In the genomic region with DNA sequence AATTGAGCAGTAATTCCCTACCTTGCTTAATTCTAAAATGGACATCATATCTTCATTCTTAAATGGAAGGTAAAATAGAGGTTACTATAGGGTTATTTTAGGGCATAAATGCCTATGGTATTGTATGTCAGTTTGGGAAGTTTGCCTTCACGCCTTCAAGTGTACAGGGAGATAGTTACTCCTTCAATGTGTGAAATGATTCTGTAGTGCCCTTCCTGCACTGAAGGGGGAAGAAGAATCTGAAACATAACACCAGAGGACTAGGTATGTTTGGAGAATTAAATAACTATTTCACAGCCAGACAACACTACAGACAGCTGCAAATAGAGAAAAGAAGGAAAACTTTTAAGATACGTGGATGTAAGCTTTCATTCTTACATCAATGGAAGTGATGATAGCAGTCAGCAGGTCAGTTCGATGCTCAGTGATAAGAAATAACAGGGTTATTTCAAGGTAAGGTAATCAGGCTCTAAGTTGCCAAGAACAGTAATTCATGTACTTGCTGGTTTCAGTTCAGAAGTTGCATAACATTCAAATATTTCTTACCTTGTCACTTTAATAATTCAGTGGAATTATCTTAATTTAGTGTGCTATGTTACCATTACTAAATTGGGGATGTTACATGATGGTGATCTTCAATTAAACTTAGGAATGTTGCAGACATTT, we compare ENCODE assay signal across 14 cellular contexts. TPM values are rescaled to one million over a fixed set of nuclear protein-coding genes. Genes with fewer than 3 reads are reported as not detected.
DNase-seq lines count a peak whose midpoint lies in the region; ATAC-seq and TF ChIP-seq lines count a peak whose summit lies in the region.
"Had no signal": no experiment of that assay in that cellular context is flagged by ENCODE, and none has a peak within 500 bp of the region (broad histone marks: within the 10 kb centered on the region; RNA-seq: fewer than 3 reads in every experiment).

No MANE protein-coding gene starts in this region.

- H3K9ac ChIP-seq in endodermal cell (ENCODE audit: extremely low read depth, low read length, poor library complexity, severe bottlenecking), result no peak overlapping the region
- no peak overlapping the region for H3K9ac ChIP-seq in trophoblast cell (ENCODE audit: low read length)

- no peaks in the 10 kb centered on the region for H3K9me3 ChIP-seq in endodermal cell (ENCODE audit: control insufficient read depth, low read length)
- H3K9me3 ChIP-seq in trophoblast cell (ENCODE audit: insufficient read depth, low read depth, low read length), result no peaks in the 10 kb centered on the region
- H3K9me3 ChIP-seq: ascending aorta, testis had no signal

- H3K27ac Mint-ChIP-seq in endodermal cell, result no peak overlapping the region
- H3K27ac Mint-ChIP-seq: naive thymus-derived CD8-positive, alpha-beta T cell had no signal

- peak overlapping the region; percentile 10 for H3K4ac ChIP-seq in trophoblast cell (ENCODE audit: low read depth, low read length)

- no peak overlapping the region for H3K14ac ChIP-seq in trophoblast cell (ENCODE audit: low read length)

- no peak overlapping the region for H2BK5ac ChIP-seq in trophoblast cell (ENCODE audit: low read depth, low read length, poor library complexity)

- H3K4me1 Mint-ChIP-seq in endodermal cell, result peaks cover 30% of the 10 kb centered on the region

- ATAC-seq in GM21423 (IDR thresholded peaks at IDR 0.05; ENCODE audit: unreplicated experiment), result no peak
- ATAC-seq: naive thymus-derived CD8-positive, alpha-beta T cell had no signal

- H3K36me3 Mint-ChIP-seq in endodermal cell (ENCODE audit: low read depth), result no peaks in the 10 kb centered on the region
- H3K36me3 Mint-ChIP-seq: naive thymus-derived CD8-positive, alpha-beta T cell had no signal

- no peak overlapping the region for H4K8ac ChIP-seq in trophoblast cell (ENCODE audit: low read depth, low read length)

- H3K4me3 Mint-ChIP-seq in endodermal cell, result no peak overlapping the region
- H3K4me3 Mint-ChIP-seq: naive thymus-derived CD8-positive, alpha-beta T cell had no signal

- H3K27ac ChIP-seq in endodermal cell (ENCODE audit: low read depth, low read length) (no peak overlapping the region), trophoblast cell (ENCODE audit: low read depth, low read length) (no peak overlapping the region)
- H3K27ac ChIP-seq: ascending aorta, hepatocyte, testis had no signal

- no peak overlapping the region for H2BK12ac ChIP-seq in trophoblast cell (ENCODE audit: low read length)

- peaks cover 12% of the 10 kb centered on the region for H3K79me2 ChIP-seq in trophoblast cell (ENCODE audit: control insufficient read depth, insufficient read depth, low read length, poor library complexity)

- H3K4me1 ChIP-seq in endodermal cell (ENCODE audit: control insufficient read depth, insufficient read depth, low read length) (peaks cover 5% of the 10 kb centered on the region), trophoblast cell (ENCODE audit: control insufficient read depth in 1 of 2, insufficient read depth in 2 of 2, low read length in 2 of 2) (peaks cover 0 to 16% of the 10 kb centered on the region in 2 experiments)

- 77 to 90% methylated on average over 3 of the region's 3 CpGs for whole genome bisulfite sequencing in endodermal cell (ENCODE audit: insufficient coverage in 1 of 2, insufficient read length in 1 of 2), 2 experiments
- no CpG with 5 or more reads among the region's 3 CpGs for WGBS in trophoblast cell (ENCODE audit: extremely low coverage, insufficient coverage, insufficient read length)

- no peak for TF ChIP-seq CTCF in GM12865 (IDR thresholded peaks at IDR 0.05; ENCODE audit: insufficient read depth, low read depth, low read length, missing control alignments)
- TF ChIP-seq CTCF in NB4 (IDR thresholded peaks at IDR 0.05; ENCODE audit: low read depth, low read length), result no peak
- peak; percentile 58 for TF ChIP-seq CTCF in endodermal cell (conservative IDR thresholded peaks at IDR 0.05)

- H3K4me2 ChIP-seq in trophoblast cell (ENCODE audit: low read length), result no peak overlapping the region

- H2BK120ac ChIP-seq in trophoblast cell (ENCODE audit: insufficient read depth, low read length, poor library complexity), result no peak overlapping the region

- no peak for TF ChIP-seq POLR2A in NB4 (IDR thresholded peaks at IDR 0.05; ENCODE audit: extremely low read depth, insufficient read length)

- H3K36me3 ChIP-seq in endodermal cell (ENCODE audit: control insufficient read depth, insufficient read depth, low read length) (no peaks in the 10 kb centered on the region), trophoblast cell (ENCODE audit: control insufficient read depth in 1 of 2, insufficient read depth in 2 of 2, low read length in 2 of 2) (peaks cover 0 to 1% of the 10 kb centered on the region in 2 experiments)
- H3K36me3 ChIP-seq: ascending aorta had no signal

- peak overlapping the region; percentile 24 for H3K4me3 ChIP-seq in GM12865 (ENCODE audit: low read depth, low read length)
- H3K4me3 ChIP-seq in NB4 (ENCODE audit: low read depth, low read length), result no peak overlapping the region
- H3K4me3 ChIP-seq in endodermal cell (ENCODE audit: low read length), result peak overlapping the region; percentile 13
- H3K4me3 ChIP-seq in trophoblast cell (ENCODE audit: low read depth, low read length), result no peak overlapping the region
- H3K4me3 ChIP-seq: ascending aorta, hepatocyte, testis had no signal

- no peaks in the 10 kb centered on the region for H3K27me3 Mint-ChIP-seq in endodermal cell (ENCODE audit: insufficient read depth)

- H4K91ac ChIP-seq in trophoblast cell (ENCODE audit: low read depth, low read length), result no peak overlapping the region

- H3K79me1 ChIP-seq in trophoblast cell (ENCODE audit: low read length), result peaks cover 11% of the 10 kb centered on the region

- H2AK5ac ChIP-seq in trophoblast cell (ENCODE audit: low read length), result no peak overlapping the region

- no peaks in the 10 kb centered on the region for H3K9me3 Mint-ChIP-seq in endodermal cell
- H3K9me3 Mint-ChIP-seq: naive thymus-derived CD8-positive, alpha-beta T cell had no signal

- H4K12ac ChIP-seq in trophoblast cell (ENCODE audit: low read depth, low read length), result no peak overlapping the region

- no peak overlapping the region for H3K18ac ChIP-seq in trophoblast cell (ENCODE audit: low read length)

- DNase-seq in GM12865 (ENCODE audit: low read depth), result peak; percentile 20
- peak; percentile 12 for DNase-seq in NB4 (ENCODE audit: low read depth)
- no peak for DNase-seq in endodermal cell
- no peak for DNase-seq in trophoblast cell
- no peak for DNase-seq in stimulated activated CD4-positive, alpha-beta T cell treated with anti-CD3 and anti-CD28 coated beads, Interleukin-12 subunit alpha, Interleukin-12 subunit beta, amount 100 ng/mL, for 4 hours
- DNase-seq in activated CD4-positive, alpha-beta T cell treated with anti-CD3 and anti-CD28 coated beads, Interleukin-2, amount 50 U/mL, for 48 hours, result no peak
- DNase-seq: activated CD8-positive, alpha-beta memory T cell treated with anti-CD3 and anti-CD28 coated beads for 24 hours; naive thymus-derived CD8-positive, alpha-beta T cell; NCI-H1092 treated with DMSO at 0.1 percent for 48 hours; stimulated activated CD4-positive, alpha-beta T cell treated with anti-CD3 and anti-CD28 coated beads, Interleukin-2, amount 100 ng/mL, for 48 hours; testis had no signal

- H3K27me3 ChIP-seq in endodermal cell (ENCODE audit: control insufficient read depth, insufficient read depth, low read length, poor library complexity, severe bottlenecking), result no peaks in the 10 kb centered on the region
- no peaks in the 10 kb centered on the region for H3K27me3 ChIP-seq in trophoblast cell (ENCODE audit: insufficient read depth, low read length)
- H3K27me3 ChIP-seq: ascending aorta, hepatocyte, testis had no signal

- H2AFZ ChIP-seq in trophoblast cell (ENCODE audit: insufficient read depth, low read length, poor library complexity), result no peak overlapping the region
- H2AFZ ChIP-seq: hepatocyte had no signal

- no peak overlapping the region for H3K23ac ChIP-seq in trophoblast cell (ENCODE audit: low read length)

RNA-seq across cellular contexts. Expression of gene PKP4, which starts 4.0 kb away (rescaled TPM):
- total RNA-seq in endodermal cell, result 100 to 1,000 TPM in 1 of 2 donors, 10 to 100 TPM in 1; 90.5 to 102 TPM
- 49.9 TPM for polyA plus RNA-seq in endodermal cell (2013, experiment 1 of 2)
- polyA plus RNA-seq in endodermal cell (2013, experiment 2 of 2), result 49.3 TPM
- polyA plus RNA-seq in trophoblast cell (2013), result 22.5 and 25.0 TPM in 2 replicates

RNA-seq across cellular contexts. Expression of gene CCDC148, which starts 4.2 kb away (rescaled TPM):
- 1 to 10 TPM; 2.7 to 5.0 TPM for total RNA-seq in endodermal cell
- 2.2 TPM for polyA plus RNA-seq in endodermal cell (2013, experiment 1 of 2)
- polyA plus RNA-seq in endodermal cell (2013, experiment 2 of 2), result 2.3 TPM
- polyA plus RNA-seq in trophoblast cell (2013), result 0.29 and 0.36 TPM in 2 replicates
- total RNA-seq: ascending aorta; naive thymus-derived CD8-positive, alpha-beta T cell had no signal
- polyA plus RNA-seq: naive thymus-derived CD8-positive, alpha-beta T cell had no signal

Comparison
In these comparisons a context has a peak if more than half of its experiments do, and no peak if none do; other contexts are left out.
1. DNase-seq: peak in GM12865 (single experiment) and NB4 (single experiment); none in endodermal cell (single experiment), trophoblast cell (0 of 2), stimulated activated CD4-positive, alpha-beta T cell treated with anti-CD3 and anti-CD28 coated beads, Interleukin-12 subunit alpha, Interleukin-12 subunit beta, amount 100 ng/mL, for 4 hours (single experiment) and activated CD4-positive, alpha-beta T cell treated with anti-CD3 and anti-CD28 coated beads, Interleukin-2, amount 50 U/mL, for 48 hours (0 of 2).
2. H3K4me3 ChIP-seq: peak in GM12865 (single experiment) and endodermal cell (single experiment); none in NB4 (single experiment) and trophoblast cell (single experiment).